Comparison of ENCODE assay signal across 10 cellular contexts in genomic region chr1:65791860-65792670, GRCh38. TPM values are rescaled to one million over a fixed set of nuclear protein-coding genes. Genes with fewer than 3 reads are reported as not detected.
A peak's percentile ranks its signal among the peaks of the same experiment; 100 is the strongest.
DNase-seq lines count a peak whose midpoint lies in the region; ATAC-seq and TF ChIP-seq lines count a peak whose summit lies in the region.
"Had no signal": no experiment of that assay in that cellular context is flagged by ENCODE, and none has a peak within 500 bp of the region (broad histone marks: within the 10 kb centered on the region; RNA-seq: fewer than 3 reads in every experiment).

No MANE protein-coding gene starts in this region.

- H3K27me3 Mint-ChIP-seq in endodermal cell (ENCODE audit: insufficient read depth) = peaks cover 75% of the 10 kb centered on the region

- intact Hi-C loops in mucosa of descending colon (cut with DNase I, micrococcal nuclease) (no loop called here), gastrocnemius medialis (cut with DNase I; ENCODE audit: low total_unique reads) (no loop called here)

- H3K4me1 ChIP-seq in endodermal cell (ENCODE audit: control insufficient read depth, insufficient read depth, low read length) (no peaks in the 10 kb centered on the region), mucosa of descending colon (ENCODE audit: low read depth) (no peaks in the 10 kb centered on the region), gastrocnemius medialis (no peaks in the 10 kb centered on the region)
- H3K4me1 ChIP-seq: HAP-1 had no signal

- CTCF ChIA-PET in AG04449 (lab: Yijun Ruan, JAX) = interaction anchor here (0.7 kb wide), 1 partner anchor 8 kb away, joined by 3 read pairs; no protein-coding TSS in a partner anchor

- no peaks in the 10 kb centered on the region for H3K36me3 Mint-ChIP-seq in endodermal cell (ENCODE audit: low read depth)

- H3K4me1 Mint-ChIP-seq in endodermal cell = no peaks in the 10 kb centered on the region

- no peak overlapping the region for H3K27ac Mint-ChIP-seq in endodermal cell

- DNase-seq in AG04449 (ENCODE audit: low read depth, low spot score) = no peak
- peak; percentile 75 for DNase-seq in endodermal cell
- DNase-seq in mucosa of descending colon = peak in 1 of 3 donors; percentile 37
- DNase-seq in HPDE6-E6E7 (ENCODE audit: extremely low spot score) = no peak
- DNase-seq in gastrocnemius medialis = no peak
- no peak for DNase-seq in NCI-H187 treated with DMSO at 0.1 percent for 48 hours (lab: John Stamatoyannopoulos, UW)
- DNase-seq: DMS79 had no signal

- TF ChIP-seq CTCF in AG04449 (IDR thresholded peaks at IDR 0.05; ENCODE audit: insufficient read depth, low read length, missing control alignments) = no peak
- TF ChIP-seq CTCF in endodermal cell (conservative IDR thresholded peaks at IDR 0.05) = no peak
- no peak for TF ChIP-seq CTCF in mucosa of descending colon (IDR thresholded peaks at IDR 0.05)
- TF ChIP-seq CTCF in gastrocnemius medialis (IDR thresholded peaks at IDR 0.05 in 4 of 5, conservative IDR thresholded peaks at IDR 0.05 in 1 of 5) = no peak

- TF ChIP-seq POLR2A in gastrocnemius medialis (IDR thresholded peaks at IDR 0.05) = no peak

- peaks cover 69% of the 10 kb centered on the region for H3K27me3 ChIP-seq in endodermal cell (ENCODE audit: control insufficient read depth, insufficient read depth, low read length, poor library complexity, severe bottlenecking)
- H3K27me3 ChIP-seq in gastrocnemius medialis = peaks cover 7 to 16% (median 14%) of the 10 kb centered on the region in 3 donors

- in situ Hi-C loops in gastrocnemius medialis (cut with MboI; ENCODE audit: low sequenced_read_pairs in 4 of 4) = no loop called here

- POLR2A ChIA-PET in AG04449 (lab: Yijun Ruan, JAX) = interaction anchor here (1.0 kb wide), 1 partner anchor 20 kb away, joined by 3 read pairs; no protein-coding TSS in a partner anchor

- peak overlapping the region; percentile 65 for H3K4me3 Mint-ChIP-seq in endodermal cell

- 9 to 14% methylated on average over 9 to 35 of the region's 35 CpGs for WGBS in endodermal cell (ENCODE audit: insufficient coverage in 1 of 2, insufficient read length in 1 of 2), 2 experiments

- no peak overlapping the region for H3K27ac ChIP-seq in endodermal cell (ENCODE audit: low read depth, low read length)
- no peak overlapping the region for H3K27ac ChIP-seq in gastrocnemius medialis

- no peaks in the 10 kb centered on the region for H3K36me3 ChIP-seq in endodermal cell (ENCODE audit: control insufficient read depth, insufficient read depth, low read length)
- no peaks in the 10 kb centered on the region for H3K36me3 ChIP-seq in mucosa of descending colon (ENCODE audit: low read depth)
- H3K36me3 ChIP-seq in gastrocnemius medialis = no peaks in the 10 kb centered on the region
- H3K36me3 ChIP-seq: HAP-1 had no signal

- ATAC-seq in HG03354 (IDR thresholded peaks at IDR 0.05; ENCODE audit: poor library complexity, severe bottlenecking, unreplicated experiment) = peak; percentile 15
- ATAC-seq in mucosa of descending colon = peak; percentile 24
- ATAC-seq in GM19397 (IDR thresholded peaks at IDR 0.05; ENCODE audit: unreplicated experiment) = no peak
- no peak for ATAC-seq in gastrocnemius medialis

- no peak overlapping the region for H3K9ac ChIP-seq in endodermal cell (ENCODE audit: extremely low read depth, low read length, poor library complexity, severe bottlenecking)

- H3K9me3 Mint-ChIP-seq in endodermal cell = peaks cover 5% of the 10 kb centered on the region

- H3K4me3 ChIP-seq in AG04449 (ENCODE audit: low read depth, low read length) (peak overlapping the region; percentile 70), endodermal cell (ENCODE audit: low read length) (peak overlapping the region; percentile 79), mucosa of descending colon (no peak overlapping the region), gastrocnemius medialis (peak overlapping the region in 2 of 4 donors; percentile 36 to 39)
- H3K4me3 ChIP-seq: HAP-1 had no signal

- H3K9me3 ChIP-seq in endodermal cell (ENCODE audit: control insufficient read depth, low read length) (peaks cover 6% of the 10 kb centered on the region), mucosa of descending colon (peaks cover 14% of the 10 kb centered on the region), gastrocnemius medialis (no peaks in the 10 kb centered on the region)
- H3K9me3 ChIP-seq: HAP-1 had no signal

RNA-seq across cellular contexts. Expression of gene PDE4B, which starts 0.6 kb away (rescaled TPM):
- total RNA-seq in endodermal cell (10 to 100 TPM in 1 of 2 donors, 1 to 10 TPM in 1; 4.3 to 18.0 TPM), mucosa of descending colon (1 to 10 TPM; 3.4 to 6.6 (median 4.9) TPM), gastrocnemius medialis (1 to 10 TPM; 4.5 to 8.5 (median 7.9) TPM)
- polyA plus RNA-seq in endodermal cell (2013, experiment 1 of 2) = 20.7 TPM
- 17.2 TPM for polyA plus RNA-seq in endodermal cell (2013, experiment 2 of 2)

Comparison
In these comparisons a context has a peak if more than half of its experiments do, and no peak if none do; other contexts are left out.
1. ATAC-seq: peak in HG03354 (single experiment) and mucosa of descending colon (single experiment); none in GM19397 (single experiment) and gastrocnemius medialis (0 of 2).